ENCODE assay signal across 1 cellular context in genomic region chr9:137227853-137228514, GRCh38.
TF ChIP-seq lines count a peak whose summit lies in the region.

No MANE protein-coding gene starts in this region.

TF ChIP-seq in IMR-90, 13 proteins besides CTCF, POLR2A, EP300 and RAD21:
- TF ChIP-seq NFE2L2 (IDR thresholded peaks at IDR 0.05; ENCODE audit: low read depth, low read length): no peak
- TF ChIP-seq RCOR1 (IDR thresholded peaks at IDR 0.05; ENCODE audit: insufficient replicate concordance, low read length): no peak
- no peak for TF ChIP-seq RFX5 (IDR thresholded peaks at IDR 0.05; ENCODE audit: low read depth, low read length)
- no peak for TF ChIP-seq ELK1 (IDR thresholded peaks at IDR 0.05; ENCODE audit: borderline replicate concordance, low read depth, low read length)
- no peak for TF ChIP-seq CHD1 (IDR thresholded peaks at IDR 0.05; ENCODE audit: low read depth, low read length)
- TF ChIP-seq MXI1 (IDR thresholded peaks at IDR 0.05; ENCODE audit: borderline replicate concordance, low read depth, low read length): no peak
- TF ChIP-seq CEBPB (IDR thresholded peaks at IDR 0.05; ENCODE audit: low read depth, low read length): no peak
- TF ChIP-seq USF2 (IDR thresholded peaks at IDR 0.05; ENCODE audit: low read depth, low read length): no peak
- no peak for TF ChIP-seq SMC3 (IDR thresholded peaks at IDR 0.05; ENCODE audit: low read depth, low read length)
- TF ChIP-seq BHLHE40 (IDR thresholded peaks at IDR 0.05; ENCODE audit: low read depth, low read length): no peak
- TF ChIP-seq MAFK (IDR thresholded peaks at IDR 0.05; ENCODE audit: low read depth, low read length): no peak
- TF ChIP-seq MAZ (IDR thresholded peaks at IDR 0.05; ENCODE audit: borderline replicate concordance, low read depth, low read length): no peak
